ENCODE assay signal across 8 cellular contexts in genomic region chr5:72366324-72366976, GRCh38. TPM values are rescaled to one million over a fixed set of nuclear protein-coding genes. Genes with fewer than 3 reads are reported as not detected.
DNase-seq lines count a peak whose midpoint lies in the region; ATAC-seq and TF ChIP-seq lines count a peak whose summit lies in the region.

No MANE protein-coding gene starts in this region.

- no peak overlapping the region for H4K12ac ChIP-seq in trophoblast cell (ENCODE audit: low read depth, low read length)

- H2AFZ ChIP-seq in trophoblast cell (ENCODE audit: insufficient read depth, low read length, poor library complexity): no peak overlapping the region

- H3K27ac Mint-ChIP-seq in activated T-helper 2 cell treated with anti-CD3 and anti-CD28 coated beads, Interferon-gamma antibody, Interleukin-2, Interleukin-4, amounts not matched to agents 10 μg/mL and 5 μg/mL and 100 μg/mL, durations not matched to agents 14 hours and 24 hours and 36 hours: no peak overlapping the region
- H3K27ac Mint-ChIP-seq in glutamatergic neuron (ENCODE audit: unreplicated experiment): no peak overlapping the region

- peak overlapping the region; percentile 62 for H2BK12ac ChIP-seq in trophoblast cell (ENCODE audit: low read length)

- H3K18ac ChIP-seq in trophoblast cell (ENCODE audit: low read length): no peak overlapping the region

- H3K4me1 Mint-ChIP-seq in activated T-helper 2 cell treated with anti-CD3 and anti-CD28 coated beads, Interferon-gamma antibody, Interleukin-2, Interleukin-4, amounts not matched to agents 10 μg/mL and 5 μg/mL and 100 μg/mL, durations not matched to agents 14 hours and 24 hours and 36 hours (ENCODE audit: low read depth): peaks cover 11% of the 10 kb centered on the region
- peaks cover 5% of the 10 kb centered on the region for H3K4me1 Mint-ChIP-seq in glutamatergic neuron (ENCODE audit: low read depth, unreplicated experiment)

- H3K79me2 ChIP-seq in trophoblast cell (ENCODE audit: control insufficient read depth, insufficient read depth, low read length, poor library complexity): no peaks in the 10 kb centered on the region

- H3K4ac ChIP-seq in trophoblast cell (ENCODE audit: low read depth, low read length): no peak overlapping the region

- no peak overlapping the region for H4K8ac ChIP-seq in trophoblast cell (ENCODE audit: low read depth, low read length)

- H3K4me3 ChIP-seq in trophoblast cell (ENCODE audit: low read depth, low read length): no peak overlapping the region

- H3K27ac ChIP-seq in trophoblast cell (ENCODE audit: low read depth, low read length): peak overlapping the region; percentile 67

- H3K4me2 ChIP-seq in trophoblast cell (ENCODE audit: low read length): no peak overlapping the region

- H3K9ac ChIP-seq in trophoblast cell (ENCODE audit: low read length): no peak overlapping the region

- H3K79me1 ChIP-seq in trophoblast cell (ENCODE audit: low read length): peaks cover 18% of the 10 kb centered on the region

- H3K36me3 ChIP-seq in trophoblast cell (ENCODE audit: control insufficient read depth in 1 of 2, insufficient read depth in 2 of 2, low read length in 2 of 2): no peaks in the 10 kb centered on the region

- TF ChIP-seq CTCF in glutamatergic neuron (IDR thresholded peaks at IDR 0.05; ENCODE audit: partially characterized antibody, unreplicated experiment): peak; percentile 57

- peaks cover 28% of the 10 kb centered on the region for H3K36me3 Mint-ChIP-seq in activated T-helper 2 cell treated with anti-CD3 and anti-CD28 coated beads, Interferon-gamma antibody, Interleukin-2, Interleukin-4, amounts not matched to agents 10 μg/mL and 5 μg/mL and 100 μg/mL, durations not matched to agents 14 hours and 24 hours and 36 hours (ENCODE audit: low read depth)
- H3K36me3 Mint-ChIP-seq in glutamatergic neuron (ENCODE audit: unreplicated experiment): no peaks in the 10 kb centered on the region

- no peak overlapping the region for H2BK120ac ChIP-seq in trophoblast cell (ENCODE audit: insufficient read depth, low read length, poor library complexity)

- peak; percentile 86 for ATAC-seq in GM19328 (IDR thresholded peaks at IDR 0.05; ENCODE audit: unreplicated experiment)
- peak; percentile 60 for ATAC-seq in HG03439 (IDR thresholded peaks at IDR 0.05; ENCODE audit: unreplicated experiment)

- intact Hi-C loops in activated T-helper 2 cell treated with anti-CD3 and anti-CD28 coated beads, Interferon-gamma antibody, Interleukin-2, Interleukin-4, amounts not matched to agents 10 μg/mL and 5 μg/mL and 100 μg/mL, durations not matched to agents 14 hours and 24 hours and 36 hours (cut with micrococcal nuclease): loop anchor here (2.0 to 5.0 kb wide), 3 partner anchors 18 to 451 kb away; partner anchors contain the start of gene TNPO1

- peak; percentile 60 for DNase-seq in D341Med (ENCODE audit: low spot score)
- DNase-seq in NCI-H82 treated with DMSO at 0.1 percent for 48 hours (lab: John Stamatoyannopoulos, UW; ENCODE audit: unreplicated experiment): peak; percentile 67
- DNase-seq in activated T-helper 2 cell treated with anti-CD3 and anti-CD28 coated beads, Interferon-gamma antibody, Interleukin-2, Interleukin-4, amounts not matched to agents 10 μg/mL and 5 μg/mL and 100 μg/mL, durations not matched to agents 14 hours and 24 hours and 36 hours (ENCODE audit: low spot score): peak; percentile 14
- peak; percentile 43 for DNase-seq in glutamatergic neuron
- DNase-seq in trophoblast cell: peak; percentile 82 to 96
- DNase-seq in activated CD8-positive, alpha-beta memory T cell treated with anti-CD3 and anti-CD28 coated beads for 24 hours: no peak

- no peak overlapping the region for H3K14ac ChIP-seq in trophoblast cell (ENCODE audit: low read length)

- H3K4me1 ChIP-seq in trophoblast cell (ENCODE audit: control insufficient read depth in 1 of 2, insufficient read depth in 2 of 2, low read length in 2 of 2): peaks cover 11 to 17% of the 10 kb centered on the region in 2 experiments

- no peaks in the 10 kb centered on the region for H3K9me3 Mint-ChIP-seq in activated T-helper 2 cell treated with anti-CD3 and anti-CD28 coated beads, Interferon-gamma antibody, Interleukin-2, Interleukin-4, amounts not matched to agents 10 μg/mL and 5 μg/mL and 100 μg/mL, durations not matched to agents 14 hours and 24 hours and 36 hours
- H3K9me3 Mint-ChIP-seq in glutamatergic neuron (ENCODE audit: unreplicated experiment): no peaks in the 10 kb centered on the region

- H2BK5ac ChIP-seq in trophoblast cell (ENCODE audit: low read depth, low read length, poor library complexity): no peak overlapping the region

- H3K27me3 ChIP-seq in trophoblast cell (ENCODE audit: insufficient read depth, low read length): no peaks in the 10 kb centered on the region

- no peaks in the 10 kb centered on the region for H3K27me3 Mint-ChIP-seq in activated T-helper 2 cell treated with anti-CD3 and anti-CD28 coated beads, Interferon-gamma antibody, Interleukin-2, Interleukin-4, amounts not matched to agents 10 μg/mL and 5 μg/mL and 100 μg/mL, durations not matched to agents 14 hours and 24 hours and 36 hours (ENCODE audit: low read depth)
- H3K27me3 Mint-ChIP-seq in glutamatergic neuron (ENCODE audit: unreplicated experiment): no peaks in the 10 kb centered on the region

- H3K23ac ChIP-seq in trophoblast cell (ENCODE audit: low read length): no peak overlapping the region

- H4K91ac ChIP-seq in trophoblast cell (ENCODE audit: low read depth, low read length): no peak overlapping the region

- no CpG with 5 or more reads among the region's 7 CpGs for WGBS in trophoblast cell (ENCODE audit: extremely low coverage, insufficient coverage, insufficient read length)

- H2AK5ac ChIP-seq in trophoblast cell (ENCODE audit: low read length): no peak overlapping the region

- H3K4me3 Mint-ChIP-seq in activated T-helper 2 cell treated with anti-CD3 and anti-CD28 coated beads, Interferon-gamma antibody, Interleukin-2, Interleukin-4, amounts not matched to agents 10 μg/mL and 5 μg/mL and 100 μg/mL, durations not matched to agents 14 hours and 24 hours and 36 hours (ENCODE audit: low read depth): no peak overlapping the region
- no peak overlapping the region for H3K4me3 Mint-ChIP-seq in glutamatergic neuron (ENCODE audit: unreplicated experiment)

- no peaks in the 10 kb centered on the region for H3K9me3 ChIP-seq in trophoblast cell (ENCODE audit: insufficient read depth, low read depth, low read length)

RNA-seq across cellular contexts. Expression of gene PTCD2, which starts 46.3 kb away (rescaled TPM):
- total RNA-seq in activated T-helper 2 cell treated with anti-CD3 and anti-CD28 coated beads, Interferon-gamma antibody, Interleukin-2, Interleukin-4, amounts not matched to agents 10 μg/mL and 5 μg/mL and 100 μg/mL, durations not matched to agents 14 hours and 24 hours and 36 hours: 14.7 and 16.8 TPM in 2 replicates
- total RNA-seq in glutamatergic neuron (ENCODE audit: unreplicated experiment): 6.7 TPM
- 5.7 and 6.1 TPM in 2 replicates for polyA plus RNA-seq in trophoblast cell (2013)

RNA-seq across cellular contexts. Expression of gene MRPS27, which starts 46.4 kb away (rescaled TPM):
- 96.8 and 98.4 TPM in 2 replicates for total RNA-seq in activated T-helper 2 cell treated with anti-CD3 and anti-CD28 coated beads, Interferon-gamma antibody, Interleukin-2, Interleukin-4, amounts not matched to agents 10 μg/mL and 5 μg/mL and 100 μg/mL, durations not matched to agents 14 hours and 24 hours and 36 hours
- total RNA-seq in glutamatergic neuron (ENCODE audit: unreplicated experiment): 30.1 TPM
- 43.2 and 43.5 TPM in 2 replicates for polyA plus RNA-seq in trophoblast cell (2013)
